In the genomic region with DNA sequence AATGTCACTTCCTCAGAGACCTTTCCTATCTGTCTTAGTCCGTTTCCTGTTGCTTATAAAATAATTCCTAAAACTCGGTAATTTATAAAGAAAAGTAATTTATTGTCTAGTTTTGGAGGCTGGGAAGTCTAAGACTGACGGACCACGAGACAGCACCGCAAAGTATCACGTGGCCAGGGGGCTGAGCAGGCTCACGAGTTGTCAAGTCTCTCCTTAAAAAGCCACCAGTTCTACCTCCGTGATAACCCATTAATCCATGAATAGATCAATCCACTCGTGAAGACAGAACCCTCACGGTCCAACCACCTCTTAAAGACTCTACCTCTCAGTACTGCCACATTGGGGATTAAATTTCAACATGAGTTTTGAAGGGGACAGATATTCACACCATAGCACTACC, we compare ENCODE assay signal across 1 cellular context.
TF ChIP-seq lines count a peak whose summit lies in the region.

No MANE protein-coding gene starts in this region.

TF ChIP-seq in A549, 52 proteins besides CTCF, POLR2A, EP300 and RAD21 (continued from another document):
- TF ChIP-seq, protein P1, sequence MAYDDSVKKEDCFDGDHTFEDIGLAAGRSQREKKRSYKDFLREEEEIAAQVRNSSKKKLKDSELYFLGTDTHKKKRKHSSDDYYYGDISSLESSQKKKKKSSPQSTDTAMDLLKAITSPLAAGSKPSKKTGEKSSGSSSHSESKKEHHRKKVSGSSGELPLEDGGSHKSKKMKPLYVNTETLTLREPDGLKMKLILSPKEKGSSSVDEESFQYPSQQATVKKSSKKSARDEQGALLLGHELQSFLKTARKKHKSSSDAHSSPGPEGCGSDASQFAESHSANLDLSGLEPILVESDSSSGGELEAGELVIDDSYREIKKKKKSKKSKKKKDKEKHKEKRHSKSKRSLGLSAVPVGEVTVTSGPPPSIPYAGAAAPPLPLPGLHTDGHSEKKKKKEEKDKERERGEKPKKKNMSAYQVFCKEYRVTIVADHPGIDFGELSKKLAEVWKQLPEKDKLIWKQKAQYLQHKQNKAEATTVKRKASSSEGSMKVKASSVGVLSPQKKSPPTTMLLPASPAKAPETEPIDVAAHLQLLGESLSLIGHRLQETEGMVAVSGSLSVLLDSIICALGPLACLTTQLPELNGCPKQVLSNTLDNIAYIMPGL (CRISPR knock-in tag; IDR thresholded peaks at IDR 0.05; ENCODE audit: borderline replicate concordance) = no peak
- TF ChIP-seq HEYL (CRISPR knock-in tag; IDR thresholded peaks at IDR 0.05) = no peak
